9 cellular contexts compared by ENCODE assay signal in genomic region chr4:98546910-98547544, GRCh38.
DNase-seq lines count a peak whose midpoint lies in the region; ATAC-seq and TF ChIP-seq lines count a peak whose summit lies in the region.
"Had no signal": no experiment of that assay in that cellular context is flagged by ENCODE, and none has a peak within 500 bp of the region (broad histone marks: within the 10 kb centered on the region; RNA-seq: fewer than 3 reads in every experiment).

No MANE protein-coding gene starts in this region.

- TF ChIP-seq CTCF in GM13976 (IDR thresholded peaks at IDR 0.05; ENCODE audit: borderline replicate concordance, control extremely low read depth, extremely low read depth, insufficient read depth, missing control alignments) (no peak), PC-3 (conservative IDR thresholded peaks at IDR 0.05; ENCODE audit: low read depth, low read length) (no peak)

- BruUV-seq in PC-3 (replicated peaks; lab: Mats Ljungman, UMichigan), result no TSS peak

- peaks cover 6% of the 10 kb centered on the region; the same call in 1 of the 2 replicates for H3K4me1 ChIP-seq in PC-3 (ENCODE audit: insufficient read depth, low read length)

- no peak overlapping the region for H3K4me3 ChIP-seq in PC-3 (ENCODE audit: low read length)

- DNase-seq in Ammon's horn (ENCODE audit: low spot score) (peak; percentile 74), amniotic stem cell (lab: John Stamatoyannopoulos, UW) (peak; percentile 10), Right ventricle myocardium superior (peak; percentile 43), posterior cingulate gyrus (peak in 8 of 10 donors; percentile 36 to 92 (median 46)), GM13976 (ENCODE audit: low spot score) (no peak), PC-3 (no peak)
- DNase-seq: Calu3 had no signal

- ATAC-seq in Right ventricle myocardium superior (ENCODE audit: poor library complexity), result peak; percentile 78
- ATAC-seq in GM18520 (IDR thresholded peaks at IDR 0.05; ENCODE audit: unreplicated experiment), result no peak
- ATAC-seq in GM21367 (IDR thresholded peaks at IDR 0.05; ENCODE audit: unreplicated experiment), result no peak
- no peak for ATAC-seq in PC-3

- no peaks in the 10 kb centered on the region for H3K27me3 ChIP-seq in PC-3 (ENCODE audit: low read length)

- H3K9me3 ChIP-seq in PC-3 (ENCODE audit: low read length), result no peaks in the 10 kb centered on the region

- H3K9ac ChIP-seq in PC-3 (ENCODE audit: low read length), result no peak overlapping the region

- H3F3A ChIP-seq in PC-3 (ENCODE audit: low read length, unreplicated experiment), result no peaks in the 10 kb centered on the region

- intact Hi-C loops in Right ventricle myocardium superior (cut with DNase I), result no loop called here
- intact Hi-C loops in posterior cingulate gyrus (cut with DNase I), result no loop called here
- intact Hi-C loops in PC-3 (cut with micrococcal nuclease), result no loop called here

- H3K27ac ChIP-seq in PC-3 (ENCODE audit: low read length), result no peak overlapping the region

- no peaks in the 10 kb centered on the region for H3K9me2 ChIP-seq in PC-3 (replicated peaks; ENCODE audit: low read length)

- H3K36me3 ChIP-seq in PC-3 (ENCODE audit: low read depth, low read length), result no peaks in the 10 kb centered on the region

- POLR2A ChIA-PET in PC-3 (lab: Charles Lee; ENCODE audit: unreplicated experiment), result no interaction called here

- H2AFZ ChIP-seq in PC-3 (ENCODE audit: low read length), result no peak overlapping the region

- H3K79me2 ChIP-seq in PC-3 (ENCODE audit: low read length), result peaks cover 34% of the 10 kb centered on the region

- in situ Hi-C loops in GM13976 (cut with MboI; ENCODE audit: low sequenced_read_pairs, unreplicated experiment), result no loop called here

- no peak overlapping the region for H3K4me2 ChIP-seq in PC-3 (ENCODE audit: low read length)

- H4K20me1 ChIP-seq in PC-3 (ENCODE audit: low read length), result no peaks in the 10 kb centered on the region

- CTCF ChIA-PET in PC-3 (lab: Charles Lee), result no interaction called here

Comparison
In these comparisons a context has a peak if more than half of its experiments do, and no peak if none do; other contexts are left out.
1. DNase-seq: peak in Ammon's horn (single experiment), amniotic stem cell (single experiment), Right ventricle myocardium superior (single experiment) and posterior cingulate gyrus (8 of 10); none in GM13976 (single experiment) and PC-3 (single experiment).